Comparison of ENCODE assay signal across 10 cellular contexts in genomic region chr19:45340899-45341453, GRCh38. TPM values are rescaled to one million over a fixed set of nuclear protein-coding genes. Genes with fewer than 3 reads are reported as not detected.
DNase-seq lines count a peak whose midpoint lies in the region; ATAC-seq and TF ChIP-seq lines count a peak whose summit lies in the region.
"Had no signal": no experiment of that assay in that cellular context is flagged by ENCODE, and none has a peak within 500 bp of the region (broad histone marks: within the 10 kb centered on the region; RNA-seq: fewer than 3 reads in every experiment).

No MANE protein-coding gene starts in this region.

- peaks cover 34% of the 10 kb centered on the region for H3K27me3 Mint-ChIP-seq in progenitor cell of endocrine pancreas

- H3K79me2 ChIP-seq in mesendoderm (ENCODE audit: control insufficient read depth, insufficient read depth, low read length), result no peaks in the 10 kb centered on the region

- H2AK5ac ChIP-seq in IMR-90 (ENCODE audit: low read depth, low read length) (no peak overlapping the region), mesendoderm (ENCODE audit: low read length) (no peak overlapping the region)

- H3K23ac ChIP-seq in IMR-90 (ENCODE audit: low read depth, low read length) (no peak overlapping the region; the same call in 1 of the 2 replicates), mesendoderm (ENCODE audit: low read length) (no peak overlapping the region)

- CTCF ChIA-PET in IMR-90 (lab: Yijun Ruan, JAX), result no interaction called here

- dilution Hi-C loops in IMR-90 (cut with HindIII; ENCODE audit: low sequenced_read_pairs, unreplicated experiment), result no loop called here

- H3K36me3 ChIP-seq in BLaER1 (no peaks in the 10 kb centered on the region), IMR-90 (ENCODE audit: control insufficient read depth, insufficient read depth, low read length) (no peaks in the 10 kb centered on the region), ectodermal cell (ENCODE audit: control insufficient read depth, insufficient read depth, low read length) (no peaks in the 10 kb centered on the region), mesendoderm (ENCODE audit: control insufficient read depth, insufficient read depth, low read length) (no peaks in the 10 kb centered on the region)

- H3K14ac ChIP-seq in IMR-90 (replicated peaks; ENCODE audit: low read depth, low read length), result no peak overlapping the region

- intact Hi-C loops in IMR-90 (cut with micrococcal nuclease), result no loop called here

- H3K79me1 ChIP-seq in IMR-90 (ENCODE audit: low read depth in 1 of 2, low read length in 2 of 2) (no peaks in the 10 kb centered on the region), mesendoderm (ENCODE audit: low read length) (no peaks in the 10 kb centered on the region)

- H3K9ac ChIP-seq in BLaER1 (peak overlapping the region; percentile 41; the same call in 1 of the 2 replicates), IMR-90 (ENCODE audit: low read depth, low read length) (no peak overlapping the region), mesendoderm (ENCODE audit: low read length) (peak overlapping the region; percentile 54)

- no peak overlapping the region for H2BK120ac ChIP-seq in IMR-90 (ENCODE audit: low read depth, low read length)
- H2BK120ac ChIP-seq in mesendoderm (ENCODE audit: low read depth, low read length), result no peak overlapping the region

- peaks cover 11% of the 10 kb centered on the region for H3K4me1 ChIP-seq in BLaER1
- no peaks in the 10 kb centered on the region for H3K4me1 ChIP-seq in IMR-90 (ENCODE audit: control insufficient read depth, insufficient read depth, low read length)
- no peaks in the 10 kb centered on the region for H3K4me1 ChIP-seq in ectodermal cell (ENCODE audit: control insufficient read depth, insufficient read depth, low read length)
- H3K4me1 ChIP-seq in mesendoderm (ENCODE audit: control insufficient read depth, low read depth, low read length), result no peaks in the 10 kb centered on the region

- 20% methylated on average over 18 of the region's 25 CpGs; no CpG with 5 or more reads in 1 of the 2 experiments for WGBS in IMR-90 (ENCODE audit: extremely low coverage in 2 of 2, insufficient read length in 1 of 2), 2 experiments
- 25 to 26% methylated on average over 25 of the region's 25 CpGs for WGBS in ectodermal cell, 2 experiments
- no CpG with 5 or more reads among the region's 25 CpGs for WGBS in mesendoderm (ENCODE audit: extremely low coverage, insufficient coverage, low lambda C conversion rate)

- no peak overlapping the region for H3K56ac ChIP-seq in IMR-90 (ENCODE audit: extremely low read depth, insufficient read depth, low read length)
- peak overlapping the region; percentile 56 for H3K56ac ChIP-seq in mesendoderm (ENCODE audit: low read length)

- H4K20me1 ChIP-seq in BLaER1, result no peaks in the 10 kb centered on the region
- no peaks in the 10 kb centered on the region for H4K20me1 ChIP-seq in IMR-90 (ENCODE audit: insufficient read depth, low read length)

- H3K4me2 ChIP-seq in BLaER1 (peak overlapping the region; percentile 86), IMR-90 (ENCODE audit: low read depth, low read length) (no peak overlapping the region), mesendoderm (ENCODE audit: low read length) (peak overlapping the region; percentile 36)

- H3K4me3 ChIP-seq in BLaER1, result peak overlapping the region; percentile 60
- H3K4me3 ChIP-seq in IMR-90 (ENCODE audit: insufficient read depth, low read depth, low read length), result no peak overlapping the region
- peak overlapping the region; percentile 36 for H3K4me3 ChIP-seq in ectodermal cell (ENCODE audit: insufficient read depth, low read depth, low read length)
- peak overlapping the region; percentile 23 for H3K4me3 ChIP-seq in mesendoderm (ENCODE audit: low read length)

- in situ Hi-C loops in IMR-90 (cut with MboI; ENCODE audit: low sequenced_read_pairs) (no loop called here), G401 (cut with HindIII; ENCODE audit: low sequenced_read_pairs) (no loop called here)

- H3K4ac ChIP-seq in IMR-90 (ENCODE audit: low read depth, low read length), result no peak overlapping the region
- H3K4ac ChIP-seq in mesendoderm (ENCODE audit: low read depth, low read length), result no peak overlapping the region

- H2AK9ac ChIP-seq in IMR-90 (replicated peaks; ENCODE audit: low read depth, low read length, poor library complexity), result no peak overlapping the region

- no peaks in the 10 kb centered on the region for H3K36me3 Mint-ChIP-seq in progenitor cell of endocrine pancreas (ENCODE audit: insufficient read depth)

- no peak for ATAC-seq in IMR-90 (ENCODE audit: low read depth)

- H3K9me3 Mint-ChIP-seq in progenitor cell of endocrine pancreas (ENCODE audit: low read depth), result no peaks in the 10 kb centered on the region
- H3K9me3 Mint-ChIP-seq: activated T-helper 2 cell treated with anti-CD3 and anti-CD28 coated beads, Interferon-gamma antibody, Interleukin-2, Interleukin-4, amounts not matched to agents 10 μg/mL and 5 μg/mL and 100 μg/mL, durations not matched to agents 14 hours and 24 hours and 36 hours had no signal

- DNase-seq in IMR-90, result peak; percentile 8
- DNase-seq in mesendoderm, result peak; percentile 24
- DNase-seq in HK-2 (ENCODE audit: unreplicated experiment), result no peak
- no peak for DNase-seq in progenitor cell of endocrine pancreas (ENCODE audit: low spot score, unreplicated experiment)
- DNase-seq in G401 (ENCODE audit: low spot score), result no peak
- no peak for DNase-seq in NCI-H2107 (lab: John Stamatoyannopoulos, UW)

- no peak for TF ChIP-seq CTCF in IMR-90 (conservative IDR thresholded peaks at IDR 0.05; ENCODE audit: low read depth, low read length)
- no peak for TF ChIP-seq CTCF in progenitor cell of endocrine pancreas (IDR thresholded peaks at IDR 0.05; ENCODE audit: unreplicated experiment)

- no peak overlapping the region for H4K91ac ChIP-seq in IMR-90 (ENCODE audit: insufficient read depth, low read depth, low read length)

- no peak overlapping the region for H4K5ac ChIP-seq in IMR-90 (ENCODE audit: low read depth, low read length)
- no peak overlapping the region for H4K5ac ChIP-seq in mesendoderm (ENCODE audit: low read length)

- H2BK15ac ChIP-seq in IMR-90 (ENCODE audit: low read depth, low read length) (no peak overlapping the region), mesendoderm (replicated peaks; ENCODE audit: low read depth) (no peak overlapping the region)

- no peaks in the 10 kb centered on the region for H3K9me3 ChIP-seq in BLaER1
- no peaks in the 10 kb centered on the region for H3K9me3 ChIP-seq in IMR-90 (ENCODE audit: control insufficient read depth, insufficient read depth, low read length)
- H3K9me3 ChIP-seq in ectodermal cell (ENCODE audit: control insufficient read depth, low read length), result no peaks in the 10 kb centered on the region

- no peak overlapping the region for H2BK5ac ChIP-seq in IMR-90 (ENCODE audit: low read depth, low read length, poor library complexity, severe bottlenecking)
- no peak overlapping the region for H2BK5ac ChIP-seq in mesendoderm (ENCODE audit: low read length)

- H3K27me3 ChIP-seq in BLaER1 (peaks cover 19% of the 10 kb centered on the region), IMR-90 (ENCODE audit: control insufficient read depth, insufficient read depth, low read length) (peaks cover 17% of the 10 kb centered on the region), ectodermal cell (ENCODE audit: control insufficient read depth, insufficient read depth, low read length, poor library complexity, severe bottlenecking) (peaks cover 43% of the 10 kb centered on the region), mesendoderm (ENCODE audit: insufficient read depth, low read length, poor library complexity) (no peaks in the 10 kb centered on the region)

- H2BK20ac ChIP-seq in IMR-90 (ENCODE audit: low read depth, low read length), result no peak overlapping the region

- H3K27ac ChIP-seq in BLaER1 (no peak overlapping the region), IMR-90 (ENCODE audit: insufficient read depth, low read length) (no peak overlapping the region), ectodermal cell (ENCODE audit: insufficient read depth, low read depth, low read length, poor library complexity, severe bottlenecking) (no peak overlapping the region), mesendoderm (ENCODE audit: low read depth, low read length) (no peak overlapping the region)

- H4K8ac ChIP-seq in IMR-90 (ENCODE audit: low read depth in 2 of 2, low read length in 2 of 2), result no peak overlapping the region
- no peak overlapping the region for H4K8ac ChIP-seq in mesendoderm (ENCODE audit: low read depth, low read length)

- peaks cover 3% of the 10 kb centered on the region for H3K4me1 Mint-ChIP-seq in progenitor cell of endocrine pancreas (ENCODE audit: low read depth)

- BruUV-seq in IMR-90 (replicated peaks; lab: Mats Ljungman, UMichigan), result no TSS peak

- no peak overlapping the region for H3K27ac Mint-ChIP-seq in progenitor cell of endocrine pancreas
- H3K27ac Mint-ChIP-seq: activated T-helper 2 cell treated with anti-CD3 and anti-CD28 coated beads, Interferon-gamma antibody, Interleukin-2, Interleukin-4, amounts not matched to agents 10 μg/mL and 5 μg/mL and 100 μg/mL, durations not matched to agents 14 hours and 24 hours and 36 hours had no signal

- TF ChIP-seq POLR2A in IMR-90 (IDR thresholded peaks at IDR 0.05; ENCODE audit: low read depth, low read length), result no peak

- peak overlapping the region; percentile 47 for H2AFZ ChIP-seq in IMR-90 (replicated peaks; ENCODE audit: low read length, poor library complexity)

- H3K4me3 Mint-ChIP-seq in progenitor cell of endocrine pancreas (ENCODE audit: low read depth), result no peak overlapping the region

- no peaks in the 10 kb centered on the region for H3K9me1 ChIP-seq in IMR-90 (ENCODE audit: insufficient read depth, low read length)

- TF ChIP-seq RAD21 in IMR-90 (IDR thresholded peaks at IDR 0.05; ENCODE audit: low read length), result no peak

- no peak overlapping the region for H3K18ac ChIP-seq in IMR-90 (ENCODE audit: low read depth, low read length)
- H3K18ac ChIP-seq in mesendoderm (ENCODE audit: low read length), result no peak overlapping the region

- POLR2A ChIA-PET in IMR-90 (lab: Charles Lee; ENCODE audit: unreplicated experiment), result no interaction called here

RNA-seq across cellular contexts. Expression of gene KLC3, which starts 0.4 kb away (rescaled TPM):
- total RNA-seq in IMR-90 (2012; rRNA removed) (under 0.01 and 0.18 TPM in 2 replicates), progenitor cell of endocrine pancreas (1.1 and 1.6 TPM in 2 replicates)
- 0.09 and 0.14 TPM in 2 replicates for polyA plus RNA-seq in IMR-90 (2012; rRNA removed)
- polyA plus RNA-seq in IMR-90 (2012; cell fraction: cytosol; rRNA removed), result 0.19 and 0.22 TPM in 2 replicates
- 0.11 and 0.24 TPM in 2 replicates for polyA plus RNA-seq in IMR-90 (2012; cell fraction: nucleus; rRNA removed; ENCODE audit: low replicate concordance)
- 0.22 TPM for polyA plus RNA-seq in ectodermal cell (2013, experiment 1 of 4)
- polyA plus RNA-seq in ectodermal cell (2013, experiment 2 of 4), result 0.39 TPM
- 0.37 TPM for polyA plus RNA-seq in ectodermal cell (2013, experiment 3 of 4)
- 0.36 TPM for polyA plus RNA-seq in ectodermal cell (2013, experiment 4 of 4)
- 1.1 TPM for polyA plus RNA-seq in mesendoderm (2013, experiment 1 of 2)
- polyA plus RNA-seq in mesendoderm (2013, experiment 2 of 2), result 1.3 TPM
- total RNA-seq in G401 (2014; rRNA removed; shearing (Covaris generic)), result 9.7 and 18.6 TPM in 2 replicates
- total RNA-seq: activated T-helper 2 cell treated with anti-CD3 and anti-CD28 coated beads, Interferon-gamma antibody, Interleukin-2, Interleukin-4, amounts not matched to agents 10 μg/mL and 5 μg/mL and 100 μg/mL, durations not matched to agents 14 hours and 24 hours and 36 hours had no signal

RNA-seq across cellular contexts. Expression of gene CKM, which starts 18.3 kb away (rescaled TPM):
- total RNA-seq in IMR-90 (2012; rRNA removed), result not detected in 2 replicates
- not detected in 2 replicates for polyA plus RNA-seq in IMR-90 (2012; rRNA removed)
- 0.04 TPM in 1 of 2 replicates, not detected in the other for polyA plus RNA-seq in IMR-90 (2012; cell fraction: cytosol; rRNA removed)
- polyA plus RNA-seq in IMR-90 (2012; cell fraction: nucleus; rRNA removed; ENCODE audit: low replicate concordance), result 0.09 TPM in 1 of 2 replicates, not detected in the other
- polyA plus RNA-seq in ectodermal cell (2013, experiment 1 of 4), result 0.41 TPM
- polyA plus RNA-seq in ectodermal cell (2013, experiment 2 of 4), result not detected
- polyA plus RNA-seq in ectodermal cell (2013, experiment 3 of 4), result not detected
- 0.45 TPM for polyA plus RNA-seq in ectodermal cell (2013, experiment 4 of 4)
- polyA plus RNA-seq in mesendoderm (2013, experiment 1 of 2), result 0.08 TPM
- polyA plus RNA-seq in mesendoderm (2013, experiment 2 of 2), result 0.13 TPM
- total RNA-seq in progenitor cell of endocrine pancreas, result not detected in 2 replicates
- 8.1 and 9.7 TPM in 2 replicates for total RNA-seq in G401 (2014; rRNA removed; shearing (Covaris generic))
- total RNA-seq: activated T-helper 2 cell treated with anti-CD3 and anti-CD28 coated beads, Interferon-gamma antibody, Interleukin-2, Interleukin-4, amounts not matched to agents 10 μg/mL and 5 μg/mL and 100 μg/mL, durations not matched to agents 14 hours and 24 hours and 36 hours; HT1080 had no signal

RNA-seq across cellular contexts. Expression of gene ERCC2, which starts 29.4 kb away (rescaled TPM):
- total RNA-seq in IMR-90 (2012; rRNA removed) (26.7 and 30.6 TPM in 2 replicates), progenitor cell of endocrine pancreas (60.5 and 63.8 TPM in 2 replicates)
- 66.5 and 75.6 TPM in 2 replicates for polyA plus RNA-seq in IMR-90 (2012; rRNA removed)
- 51.6 and 67.4 TPM in 2 replicates for polyA plus RNA-seq in IMR-90 (2012; cell fraction: cytosol; rRNA removed)
- polyA plus RNA-seq in IMR-90 (2012; cell fraction: nucleus; rRNA removed; ENCODE audit: low replicate concordance), result 119 and 274 TPM in 2 replicates
- polyA plus RNA-seq in ectodermal cell (2013, experiment 1 of 4), result 96.4 TPM
- 97.9 TPM for polyA plus RNA-seq in ectodermal cell (2013, experiment 2 of 4)
- 63.9 TPM for polyA plus RNA-seq in ectodermal cell (2013, experiment 3 of 4)
- 71.3 TPM for polyA plus RNA-seq in ectodermal cell (2013, experiment 4 of 4)
- polyA plus RNA-seq in mesendoderm (2013, experiment 1 of 2), result 51.8 TPM
- 56.8 TPM for polyA plus RNA-seq in mesendoderm (2013, experiment 2 of 2)
- total RNA-seq in G401 (2014; rRNA removed; shearing (Covaris generic)), result 60.2 and 60.6 TPM in 2 replicates

Comparison
In these comparisons a context has a peak if more than half of its experiments do, and no peak if none do; other contexts are left out.
1. DNase-seq: peak in IMR-90 (single experiment) and mesendoderm (single experiment); none in HK-2 (single experiment), progenitor cell of endocrine pancreas (single experiment), G401 (single experiment) and NCI-H2107 (single experiment).